In genomic region chrX:121109986-121110385, GRCh38 we compare ENCODE assay signal across 10 cellular contexts.
"Had no signal": no experiment of that assay in that cellular context is flagged by ENCODE, and none has a peak within 500 bp of the region (broad histone marks: within the 10 kb centered on the region; RNA-seq: fewer than 3 reads in every experiment).

No MANE protein-coding gene starts in this region.

- FAIRE-seq: HTR-8/SVneo had no signal

- H3K27ac ChIP-seq: GM23248, KMS-11 had no signal

- H2AFZ ChIP-seq: GM23248 had no signal

- DNase-seq: GM23248, GOT3, H7, HFFc6, IMR-90, KBM-7 had no signal

- H3K36me3 ChIP-seq: HAP-1 had no signal

- H3K27ac Mint-ChIP-seq: HFFc6 had no signal

- H3K4me1 ChIP-seq: HAP-1 had no signal

- H3K4me3 Mint-ChIP-seq: HFFc6 had no signal

- ATAC-seq: HCT116 had no signal

- H3K4me3 ChIP-seq: GM23248, HAP-1 had no signal

- H3K9ac ChIP-seq: GM23248, KMS-11 had no signal

- H3K9me3 Mint-ChIP-seq: HFFc6 had no signal

- H3K4me2 ChIP-seq: KMS-11 had no signal

- H3K9me3 ChIP-seq: HAP-1 had no signal
